ENCODE assay signal across 1 cellular context in genomic region chr1:37515185-37516034, GRCh38.
TF ChIP-seq lines count a peak whose summit lies in the region.

No MANE protein-coding gene starts in this region.

TF ChIP-seq in K562, 482 proteins besides CTCF, POLR2A, EP300 and RAD21 (continued from another document and continues in another):
- TF ChIP-seq, protein P1, sequence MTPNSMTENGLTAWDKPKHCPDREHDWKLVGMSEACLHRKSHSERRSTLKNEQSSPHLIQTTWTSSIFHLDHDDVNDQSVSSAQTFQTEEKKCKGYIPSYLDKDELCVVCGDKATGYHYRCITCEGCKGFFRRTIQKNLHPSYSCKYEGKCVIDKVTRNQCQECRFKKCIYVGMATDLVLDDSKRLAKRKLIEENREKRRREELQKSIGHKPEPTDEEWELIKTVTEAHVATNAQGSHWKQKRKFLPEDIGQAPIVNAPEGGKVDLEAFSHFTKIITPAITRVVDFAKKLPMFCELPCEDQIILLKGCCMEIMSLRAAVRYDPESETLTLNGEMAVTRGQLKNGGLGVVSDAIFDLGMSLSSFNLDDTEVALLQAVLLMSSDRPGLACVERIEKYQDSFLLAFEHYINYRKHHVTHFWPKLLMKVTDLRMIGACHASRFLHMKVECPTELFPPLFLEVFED (CRISPR knock-in tag; conservative IDR thresholded peaks at IDR 0.05), result 0 out of 2 replicates have a peak, but pooled peaks have one; percentile 28
- TF ChIP-seq TRIM28 (IDR thresholded peaks at IDR 0.05), result no peak
- TF ChIP-seq, protein P2, sequence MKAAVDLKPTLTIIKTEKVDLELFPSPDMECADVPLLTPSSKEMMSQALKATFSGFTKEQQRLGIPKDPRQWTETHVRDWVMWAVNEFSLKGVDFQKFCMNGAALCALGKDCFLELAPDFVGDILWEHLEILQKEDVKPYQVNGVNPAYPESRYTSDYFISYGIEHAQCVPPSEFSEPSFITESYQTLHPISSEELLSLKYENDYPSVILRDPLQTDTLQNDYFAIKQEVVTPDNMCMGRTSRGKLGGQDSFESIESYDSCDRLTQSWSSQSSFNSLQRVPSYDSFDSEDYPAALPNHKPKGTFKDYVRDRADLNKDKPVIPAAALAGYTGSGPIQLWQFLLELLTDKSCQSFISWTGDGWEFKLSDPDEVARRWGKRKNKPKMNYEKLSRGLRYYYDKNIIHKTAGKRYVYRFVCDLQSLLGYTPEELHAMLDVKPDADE (conservative IDR thresholded peaks at IDR 0.05; ENCODE audit: control insufficient read depth, low read depth, low read length), result no peak
- no peak for TF ChIP-seq RBBP5 (IDR thresholded peaks at IDR 0.05; ENCODE audit: borderline replicate concordance, insufficient read depth, low read length, poor library complexity, severe bottlenecking)
- TF ChIP-seq TFAM (CRISPR knock-in tag; conservative IDR thresholded peaks at IDR 0.05), result no peak
- TF ChIP-seq TSC22D4 (tag; IDR thresholded peaks at IDR 0.05), result no peak
- no peak for TF ChIP-seq ZNF589 (CRISPR knock-in tag; IDR thresholded peaks at IDR 0.05; ENCODE audit: low read depth)
- 0 out of 2 replicates have a peak, but pooled peaks have one; percentile 27 for TF ChIP-seq PKNOX1 (IDR thresholded peaks at IDR 0.05)
- TF ChIP-seq BACH1 (tag; IDR thresholded peaks at IDR 0.05), result peak; percentile 31; the same call in 1 of the 2 replicates
- TF ChIP-seq MEF2A (IDR thresholded peaks at IDR 0.05; ENCODE audit: control insufficient read depth, low read depth, low read length), result no peak
- TF ChIP-seq BCLAF1 (IDR thresholded peaks at IDR 0.05; ENCODE audit: borderline replicate concordance in 1 of 2, control insufficient read depth in 1 of 2, low read depth in 2 of 2, low read length in 1 of 2), result no peak
- no peak for TF ChIP-seq BMI1 (IDR thresholded peaks at IDR 0.05; ENCODE audit: low read length)
- TF ChIP-seq, protein P3, sequence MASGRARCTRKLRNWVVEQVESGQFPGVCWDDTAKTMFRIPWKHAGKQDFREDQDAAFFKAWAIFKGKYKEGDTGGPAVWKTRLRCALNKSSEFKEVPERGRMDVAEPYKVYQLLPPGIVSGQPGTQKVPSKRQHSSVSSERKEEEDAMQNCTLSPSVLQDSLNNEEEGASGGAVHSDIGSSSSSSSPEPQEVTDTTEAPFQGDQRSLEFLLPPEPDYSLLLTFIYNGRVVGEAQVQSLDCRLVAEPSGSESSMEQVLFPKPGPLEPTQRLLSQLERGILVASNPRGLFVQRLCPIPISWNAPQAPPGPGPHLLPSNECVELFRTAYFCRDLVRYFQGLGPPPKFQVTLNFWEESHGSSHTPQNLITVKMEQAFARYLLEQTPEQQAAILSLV (tag; IDR thresholded peaks at IDR 0.05), result no peak
- no peak for TF ChIP-seq SOX6 (IDR thresholded peaks at IDR 0.05)
- TF ChIP-seq HMBOX1 (IDR thresholded peaks at IDR 0.05), result no peak
- TF ChIP-seq DACH1 (IDR thresholded peaks at IDR 0.05; ENCODE audit: partially characterized antibody), result no peak
- peak; percentile 30; the same call in 1 of the 2 replicates for TF ChIP-seq NKRF (IDR thresholded peaks at IDR 0.05; ENCODE audit: borderline replicate concordance)
- no peak for TF ChIP-seq DLX4 (CRISPR knock-in tag; IDR thresholded peaks at IDR 0.05)
- TF ChIP-seq POU5F1 (IDR thresholded peaks at IDR 0.05; ENCODE audit: borderline replicate concordance, low read depth, low read length, partially characterized antibody), result no peak
- TF ChIP-seq, protein P4, sequence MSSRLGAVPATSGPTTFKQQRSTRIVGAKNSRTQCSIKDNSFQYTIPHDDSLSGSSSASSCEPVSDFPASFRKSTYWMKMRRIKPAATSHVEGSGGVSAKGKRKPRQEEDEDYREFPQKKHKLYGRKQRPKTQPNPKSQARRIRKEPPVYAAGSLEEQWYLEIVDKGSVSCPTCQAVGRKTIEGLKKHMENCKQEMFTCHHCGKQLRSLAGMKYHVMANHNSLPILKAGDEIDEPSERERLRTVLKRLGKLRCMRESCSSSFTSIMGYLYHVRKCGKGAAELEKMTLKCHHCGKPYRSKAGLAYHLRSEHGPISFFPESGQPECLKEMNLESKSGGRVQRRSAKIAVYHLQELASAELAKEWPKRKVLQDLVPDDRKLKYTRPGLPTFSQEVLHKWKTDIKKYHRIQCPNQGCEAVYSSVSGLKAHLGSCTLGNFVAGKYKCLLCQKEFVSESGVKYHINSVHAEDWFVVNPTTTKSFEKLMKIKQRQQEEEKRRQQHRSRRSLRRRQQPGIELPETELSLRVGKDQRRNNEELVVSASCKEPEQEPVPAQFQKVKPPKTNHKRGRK (tag; IDR thresholded peaks at IDR 0.05), result 0 out of 2 replicates have a peak, but pooled peaks have one; percentile 44
- TF ChIP-seq FOSL1 (tag; conservative IDR thresholded peaks at IDR 0.05), result 0 out of 2 replicates have a peak, but pooled peaks have one; percentile 29
- 0 out of 2 replicates have a peak, but pooled peaks have one; percentile 48 for TF ChIP-seq FOXK1 (CRISPR knock-in tag; IDR thresholded peaks at IDR 0.05; ENCODE audit: borderline replicate concordance)
- TF ChIP-seq ZNF583 (CRISPR knock-in tag; IDR thresholded peaks at IDR 0.05), result no peak
- no peak for TF ChIP-seq RBM17 (IDR thresholded peaks at IDR 0.05; ENCODE audit: borderline replicate concordance, low read depth, low read length)
- no peak for TF ChIP-seq RBM39 (optimal IDR thresholded peaks at IDR 0.05; ENCODE audit: low read depth, low read length)
- TF ChIP-seq HDGF (IDR thresholded peaks at IDR 0.05), result no peak
- TF ChIP-seq CBX5 (IDR thresholded peaks at IDR 0.05; ENCODE audit: borderline replicate concordance, low read depth), result no peak
- TF ChIP-seq SP1 (CRISPR knock-in tag; IDR thresholded peaks at IDR 0.05), result 0 out of 2 replicates have a peak, but pooled peaks have one; percentile 30
- TF ChIP-seq CREB1 (IDR thresholded peaks at IDR 0.05), result no peak
- TF ChIP-seq CREB1 (CRISPR knock-in tag; IDR thresholded peaks at IDR 0.05), result no peak
- TF ChIP-seq ELF4 (CRISPR knock-in tag; IDR thresholded peaks at IDR 0.05), result 0 out of 2 replicates have a peak, but pooled peaks have one; percentile 29
- TF ChIP-seq ILK (tag; IDR thresholded peaks at IDR 0.05; ENCODE audit: borderline replicate concordance, low read depth), result no peak
- no peak for TF ChIP-seq FUS (optimal IDR thresholded peaks at IDR 0.05; ENCODE audit: low read depth, low read length)
- TF ChIP-seq TGIF2 (CRISPR knock-in tag; IDR thresholded peaks at IDR 0.05), result no peak
- TF ChIP-seq VEZF1 (CRISPR knock-in tag; IDR thresholded peaks at IDR 0.05), result no peak
- TF ChIP-seq FOS (IDR thresholded peaks at IDR 0.05; ENCODE audit: extremely low read depth, insufficient read length), result no peak
- TF ChIP-seq DMBX1 (CRISPR knock-in tag; IDR thresholded peaks at IDR 0.05; ENCODE audit: borderline replicate concordance), result no peak
- TF ChIP-seq DPF2 (IDR thresholded peaks at IDR 0.05), result peak; percentile 42; the same call in 1 of the 2 replicates
- no peak for TF ChIP-seq SMAD2 (IDR thresholded peaks at IDR 0.05; ENCODE audit: low read depth, low read length)
- 0 out of 2 replicates have a peak, but pooled peaks have one; percentile 14 for TF ChIP-seq GATAD2A (IDR thresholded peaks at IDR 0.05)
- no peak for TF ChIP-seq KDM1A (IDR thresholded peaks at IDR 0.05)
- no peak for TF ChIP-seq PHB (CRISPR knock-in tag; IDR thresholded peaks at IDR 0.05)
- no peak; the same call in 1 of the 2 replicates for TF ChIP-seq MAFK (IDR thresholded peaks at IDR 0.05; ENCODE audit: low read length)
- TF ChIP-seq ZNF444 (CRISPR knock-in tag; IDR thresholded peaks at IDR 0.05), result no peak
- TF ChIP-seq SMARCB1 (IDR thresholded peaks at IDR 0.05; ENCODE audit: insufficient read length, low read depth), result no peak
- TF ChIP-seq BRCA1 (IDR thresholded peaks at IDR 0.05), result no peak
- TF ChIP-seq BRCA1 (CRISPR knock-in tag; IDR thresholded peaks at IDR 0.05), result no peak
- TF ChIP-seq ZNF232 (CRISPR knock-in tag; IDR thresholded peaks at IDR 0.05), result 0 out of 2 replicates have a peak, but pooled peaks have one; percentile 62
